In the genomic region with DNA sequence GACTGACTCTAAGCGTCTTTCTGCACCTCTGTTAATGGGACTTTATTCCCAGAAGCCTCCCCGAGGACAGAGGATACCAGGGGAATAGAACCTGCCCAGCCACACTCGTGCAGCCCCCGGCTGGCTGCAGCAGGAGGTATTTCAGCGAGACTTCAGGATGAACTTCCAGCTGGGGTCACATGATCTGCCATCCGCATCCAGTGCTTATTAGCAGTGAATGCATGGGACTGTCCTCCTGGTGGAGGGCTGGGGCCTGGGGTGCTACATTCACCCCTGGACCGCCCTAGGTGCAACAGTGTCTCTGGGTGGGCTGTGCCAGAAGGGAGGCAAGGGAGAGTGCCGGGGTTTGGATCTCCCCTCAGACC, we compare ENCODE assay signal across 1 cellular context.
TF ChIP-seq lines count a peak whose summit lies in the region.

No MANE protein-coding gene starts in this region.

TF ChIP-seq in HepG2, 621 proteins besides CTCF, POLR2A, EP300 and RAD21:
- no peak for TF ChIP-seq CHCHD3 (CRISPR knock-in tag; IDR thresholded peaks at IDR 0.05)
- TF ChIP-seq ZNF251 (CRISPR knock-in tag; IDR thresholded peaks at IDR 0.05) = no peak
- no peak for TF ChIP-seq PAF1 (CRISPR knock-in tag; IDR thresholded peaks at IDR 0.05)
- no peak for TF ChIP-seq PCBP1 (IDR thresholded peaks at IDR 0.05; ENCODE audit: borderline replicate concordance, low read depth, low read length)
- no peak for TF ChIP-seq NFYC (CRISPR knock-in tag; IDR thresholded peaks at IDR 0.05)
- TF ChIP-seq MED8 (CRISPR knock-in tag; IDR thresholded peaks at IDR 0.05; ENCODE audit: insufficient replicate concordance) = no peak
- TF ChIP-seq, protein P1, sequence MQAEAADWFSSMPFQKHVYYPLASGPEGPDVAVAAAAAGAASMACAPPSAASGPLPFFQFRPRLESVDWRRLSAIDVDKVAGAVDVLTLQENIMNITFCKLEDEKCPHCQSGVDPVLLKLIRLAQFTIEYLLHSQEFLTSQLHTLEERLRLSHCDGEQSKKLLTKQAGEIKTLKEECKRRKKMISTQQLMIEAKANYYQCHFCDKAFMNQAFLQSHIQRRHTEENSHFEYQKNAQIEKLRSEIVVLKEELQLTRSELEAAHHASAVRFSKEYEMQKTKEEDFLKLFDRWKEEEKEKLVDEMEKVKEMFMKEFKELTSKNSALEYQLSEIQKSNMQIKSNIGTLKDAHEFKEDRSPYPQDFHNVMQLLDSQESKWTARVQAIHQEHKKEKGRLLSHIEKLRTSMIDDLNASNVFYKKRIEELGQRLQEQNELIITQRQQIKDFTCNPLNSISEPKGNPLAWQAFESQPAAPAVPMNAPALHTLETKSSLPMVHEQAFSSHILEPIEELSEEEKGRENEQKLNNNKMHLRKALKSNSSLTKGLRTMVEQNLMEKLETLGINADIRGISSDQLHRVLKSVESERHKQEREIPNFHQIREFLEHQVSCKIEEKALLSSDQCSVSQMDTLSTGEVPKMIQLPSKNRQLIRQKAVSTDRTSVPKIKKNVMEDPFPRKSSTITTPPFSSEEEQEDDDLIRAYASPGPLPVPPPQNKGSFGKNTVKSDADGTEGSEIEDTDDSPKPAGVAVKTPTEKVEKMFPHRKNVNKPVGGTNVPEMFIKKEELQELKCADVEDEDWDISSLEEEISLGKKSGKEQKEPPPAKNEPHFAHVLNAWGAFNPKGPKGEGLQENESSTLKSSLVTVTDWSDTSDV (CRISPR knock-in tag; IDR thresholded peaks at IDR 0.05) = no peak
- 0 out of 2 replicates have a peak, but pooled peaks have one; percentile 36 for TF ChIP-seq KDM1A (CRISPR knock-in tag; IDR thresholded peaks at IDR 0.05)
- TF ChIP-seq, protein P2, sequence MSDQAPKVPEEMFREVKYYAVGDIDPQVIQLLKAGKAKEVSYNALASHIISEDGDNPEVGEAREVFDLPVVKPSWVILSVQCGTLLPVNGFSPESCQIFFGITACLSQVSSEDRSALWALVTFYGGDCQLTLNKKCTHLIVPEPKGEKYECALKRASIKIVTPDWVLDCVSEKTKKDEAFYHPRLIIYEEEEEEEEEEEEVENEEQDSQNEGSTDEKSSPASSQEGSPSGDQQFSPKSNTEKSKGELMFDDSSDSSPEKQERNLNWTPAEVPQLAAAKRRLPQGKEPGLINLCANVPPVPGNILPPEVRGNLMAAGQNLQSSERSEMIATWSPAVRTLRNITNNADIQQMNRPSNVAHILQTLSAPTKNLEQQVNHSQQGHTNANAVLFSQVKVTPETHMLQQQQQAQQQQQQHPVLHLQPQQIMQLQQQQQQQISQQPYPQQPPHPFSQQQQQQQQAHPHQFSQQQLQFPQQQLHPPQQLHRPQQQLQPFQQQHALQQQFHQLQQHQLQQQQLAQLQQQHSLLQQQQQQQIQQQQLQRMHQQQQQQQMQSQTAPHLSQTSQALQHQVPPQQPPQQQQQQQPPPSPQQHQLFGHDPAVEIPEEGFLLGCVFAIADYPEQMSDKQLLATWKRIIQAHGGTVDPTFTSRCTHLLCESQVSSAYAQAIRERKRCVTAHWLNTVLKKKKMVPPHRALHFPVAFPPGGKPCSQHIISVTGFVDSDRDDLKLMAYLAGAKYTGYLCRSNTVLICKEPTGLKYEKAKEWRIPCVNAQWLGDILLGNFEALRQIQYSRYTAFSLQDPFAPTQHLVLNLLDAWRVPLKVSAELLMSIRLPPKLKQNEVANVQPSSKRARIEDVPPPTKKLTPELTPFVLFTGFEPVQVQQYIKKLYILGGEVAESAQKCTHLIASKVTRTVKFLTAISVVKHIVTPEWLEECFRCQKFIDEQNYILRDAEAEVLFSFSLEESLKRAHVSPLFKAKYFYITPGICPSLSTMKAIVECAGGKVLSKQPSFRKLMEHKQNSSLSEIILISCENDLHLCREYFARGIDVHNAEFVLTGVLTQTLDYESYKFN (CRISPR knock-in tag; conservative IDR thresholded peaks at IDR 0.05) = no peak
- TF ChIP-seq GLI4 (CRISPR knock-in tag; IDR thresholded peaks at IDR 0.05; ENCODE audit: borderline replicate concordance) = no peak
- no peak for TF ChIP-seq LCORL (IDR thresholded peaks at IDR 0.05)
- TF ChIP-seq LCORL (CRISPR knock-in tag; IDR thresholded peaks at IDR 0.05) = no peak
- TF ChIP-seq, protein P3, sequence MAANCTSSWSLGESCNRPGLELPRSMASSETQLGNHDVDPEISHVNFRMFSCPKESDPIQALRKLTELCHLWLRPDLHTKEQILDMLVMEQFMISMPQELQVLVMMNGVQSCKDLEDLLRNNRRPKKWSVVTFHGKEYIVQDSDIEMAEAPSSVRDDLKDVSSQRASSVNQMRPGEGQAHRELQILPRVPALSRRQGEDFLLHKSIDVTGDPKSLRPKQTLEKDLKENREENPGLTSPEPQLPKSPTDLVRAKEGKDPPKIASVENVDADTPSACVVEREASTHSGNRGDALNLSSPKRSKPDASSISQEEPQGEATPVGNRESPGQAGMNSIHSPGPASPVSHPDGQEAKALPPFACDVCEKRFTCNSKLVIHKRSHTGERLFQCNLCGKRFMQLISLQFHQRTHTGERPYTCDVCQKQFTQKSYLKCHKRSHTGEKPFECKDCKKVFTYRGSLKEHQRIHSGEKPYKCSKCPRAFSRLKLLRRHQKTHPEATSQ (CRISPR knock-in tag; IDR thresholded peaks at IDR 0.05; ENCODE audit: borderline replicate concordance) = no peak
- TF ChIP-seq ZNF883 (CRISPR knock-in tag; IDR thresholded peaks at IDR 0.05; ENCODE audit: not compliant biosample characterization) = no peak
- no peak for TF ChIP-seq ZNF850 (CRISPR knock-in tag; conservative IDR thresholded peaks at IDR 0.05)
- TF ChIP-seq SNAPC2 (CRISPR knock-in tag; IDR thresholded peaks at IDR 0.05) = 0 out of 2 replicates have a peak, but pooled peaks have one; percentile 22
- no peak for TF ChIP-seq ZNF225 (CRISPR knock-in tag; IDR thresholded peaks at IDR 0.05)
- TF ChIP-seq, protein P4, sequence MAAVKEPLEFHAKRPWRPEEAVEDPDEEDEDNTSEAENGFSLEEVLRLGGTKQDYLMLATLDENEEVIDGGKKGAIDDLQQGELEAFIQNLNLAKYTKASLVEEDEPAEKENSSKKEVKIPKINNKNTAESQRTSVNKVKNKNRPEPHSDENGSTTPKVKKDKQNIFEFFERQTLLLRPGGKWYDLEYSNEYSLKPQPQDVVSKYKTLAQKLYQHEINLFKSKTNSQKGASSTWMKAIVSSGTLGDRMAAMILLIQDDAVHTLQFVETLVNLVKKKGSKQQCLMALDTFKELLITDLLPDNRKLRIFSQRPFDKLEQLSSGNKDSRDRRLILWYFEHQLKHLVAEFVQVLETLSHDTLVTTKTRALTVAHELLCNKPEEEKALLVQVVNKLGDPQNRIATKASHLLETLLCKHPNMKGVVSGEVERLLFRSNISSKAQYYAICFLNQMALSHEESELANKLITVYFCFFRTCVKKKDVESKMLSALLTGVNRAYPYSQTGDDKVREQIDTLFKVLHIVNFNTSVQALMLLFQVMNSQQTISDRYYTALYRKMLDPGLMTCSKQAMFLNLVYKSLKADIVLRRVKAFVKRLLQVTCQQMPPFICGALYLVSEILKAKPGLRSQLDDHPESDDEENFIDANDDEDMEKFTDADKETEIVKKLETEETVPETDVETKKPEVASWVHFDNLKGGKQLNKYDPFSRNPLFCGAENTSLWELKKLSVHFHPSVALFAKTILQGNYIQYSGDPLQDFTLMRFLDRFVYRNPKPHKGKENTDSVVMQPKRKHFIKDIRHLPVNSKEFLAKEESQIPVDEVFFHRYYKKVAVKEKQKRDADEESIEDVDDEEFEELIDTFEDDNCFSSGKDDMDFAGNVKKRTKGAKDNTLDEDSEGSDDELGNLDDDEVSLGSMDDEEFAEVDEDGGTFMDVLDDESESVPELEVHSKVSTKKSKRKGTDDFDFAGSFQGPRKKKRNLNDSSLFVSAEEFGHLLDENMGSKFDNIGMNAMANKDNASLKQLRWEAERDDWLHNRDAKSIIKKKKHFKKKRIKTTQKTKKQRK (IDR thresholded peaks at IDR 0.05; ENCODE audit: low read length) = no peak
- no peak for TF ChIP-seq SETDB1 (CRISPR knock-in tag; IDR thresholded peaks at IDR 0.05; ENCODE audit: borderline replicate concordance)
- peak; percentile 88 for TF ChIP-seq ZMYM3 (CRISPR knock-in tag; IDR thresholded peaks at IDR 0.05)
- TF ChIP-seq ZNF558 (CRISPR knock-in tag; IDR thresholded peaks at IDR 0.05; ENCODE audit: borderline replicate concordance) = no peak
- TF ChIP-seq MAFK (conservative IDR thresholded peaks at IDR 0.05 in 1 of 2, IDR thresholded peaks at IDR 0.05 in 1 of 2; ENCODE audit: low read length in 2 of 2) = no peak
- TF ChIP-seq HDAC1 (CRISPR knock-in tag; IDR thresholded peaks at IDR 0.05) = 0 out of 2 replicates have a peak, but pooled peaks have one; percentile 31
- 0 out of 2 replicates have a peak, but pooled peaks have one; percentile 18 for TF ChIP-seq NCOR1 (IDR thresholded peaks at IDR 0.05; ENCODE audit: borderline replicate concordance, low read length)
- TF ChIP-seq ZEB1 (IDR thresholded peaks at IDR 0.05; ENCODE audit: insufficient replicate concordance, low read depth) = no peak
- TF ChIP-seq SUZ12 (IDR thresholded peaks at IDR 0.05; ENCODE audit: low read depth, low read length) = no peak
- no peak for TF ChIP-seq MTA3 (CRISPR knock-in tag; IDR thresholded peaks at IDR 0.05)
- TF ChIP-seq TSC22D2 (CRISPR knock-in tag; IDR thresholded peaks at IDR 0.05; ENCODE audit: borderline replicate concordance) = no peak
- TF ChIP-seq ZNF333 (CRISPR knock-in tag; IDR thresholded peaks at IDR 0.05; ENCODE audit: borderline replicate concordance) = 0 out of 2 replicates have a peak, but pooled peaks have one; percentile 3
- peak; percentile 73; the same call in 1 of the 2 replicates for TF ChIP-seq ADNP (CRISPR knock-in tag; IDR thresholded peaks at IDR 0.05)
- no peak for TF ChIP-seq ZFP1 (CRISPR knock-in tag; IDR thresholded peaks at IDR 0.05)
- TF ChIP-seq GATAD2A (CRISPR knock-in tag; IDR thresholded peaks at IDR 0.05) = no peak
- peak; percentile 27; the same call in 1 of the 2 replicates for TF ChIP-seq HES4 (CRISPR knock-in tag; IDR thresholded peaks at IDR 0.05; ENCODE audit: borderline replicate concordance)
- no peak for TF ChIP-seq HOXA7 (CRISPR knock-in tag; IDR thresholded peaks at IDR 0.05)
- no peak for TF ChIP-seq ZMAT3 (CRISPR knock-in tag; conservative IDR thresholded peaks at IDR 0.05)
- TF ChIP-seq TCF7 (IDR thresholded peaks at IDR 0.05; ENCODE audit: low read depth) = no peak
- TF ChIP-seq, protein P5, sequence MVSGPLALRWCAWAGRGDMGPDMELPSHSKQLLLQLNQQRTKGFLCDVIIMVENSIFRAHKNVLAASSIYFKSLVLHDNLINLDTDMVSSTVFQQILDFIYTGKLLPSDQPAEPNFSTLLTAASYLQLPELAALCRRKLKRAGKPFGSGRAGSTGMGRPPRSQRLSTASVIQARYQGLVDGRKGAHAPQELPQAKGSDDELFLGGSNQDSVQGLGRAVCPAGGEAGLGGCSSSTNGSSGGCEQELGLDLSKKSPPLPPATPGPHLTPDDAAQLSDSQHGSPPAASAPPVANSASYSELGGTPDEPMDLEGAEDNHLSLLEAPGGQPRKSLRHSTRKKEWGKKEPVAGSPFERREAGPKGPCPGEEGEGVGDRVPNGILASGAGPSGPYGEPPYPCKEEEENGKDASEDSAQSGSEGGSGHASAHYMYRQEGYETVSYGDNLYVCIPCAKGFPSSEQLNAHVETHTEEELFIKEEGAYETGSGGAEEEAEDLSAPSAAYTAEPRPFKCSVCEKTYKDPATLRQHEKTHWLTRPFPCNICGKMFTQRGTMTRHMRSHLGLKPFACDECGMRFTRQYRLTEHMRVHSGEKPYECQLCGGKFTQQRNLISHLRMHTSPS (CRISPR knock-in tag; IDR thresholded peaks at IDR 0.05; ENCODE audit: low read depth) = no peak
- TF ChIP-seq, protein P6, sequence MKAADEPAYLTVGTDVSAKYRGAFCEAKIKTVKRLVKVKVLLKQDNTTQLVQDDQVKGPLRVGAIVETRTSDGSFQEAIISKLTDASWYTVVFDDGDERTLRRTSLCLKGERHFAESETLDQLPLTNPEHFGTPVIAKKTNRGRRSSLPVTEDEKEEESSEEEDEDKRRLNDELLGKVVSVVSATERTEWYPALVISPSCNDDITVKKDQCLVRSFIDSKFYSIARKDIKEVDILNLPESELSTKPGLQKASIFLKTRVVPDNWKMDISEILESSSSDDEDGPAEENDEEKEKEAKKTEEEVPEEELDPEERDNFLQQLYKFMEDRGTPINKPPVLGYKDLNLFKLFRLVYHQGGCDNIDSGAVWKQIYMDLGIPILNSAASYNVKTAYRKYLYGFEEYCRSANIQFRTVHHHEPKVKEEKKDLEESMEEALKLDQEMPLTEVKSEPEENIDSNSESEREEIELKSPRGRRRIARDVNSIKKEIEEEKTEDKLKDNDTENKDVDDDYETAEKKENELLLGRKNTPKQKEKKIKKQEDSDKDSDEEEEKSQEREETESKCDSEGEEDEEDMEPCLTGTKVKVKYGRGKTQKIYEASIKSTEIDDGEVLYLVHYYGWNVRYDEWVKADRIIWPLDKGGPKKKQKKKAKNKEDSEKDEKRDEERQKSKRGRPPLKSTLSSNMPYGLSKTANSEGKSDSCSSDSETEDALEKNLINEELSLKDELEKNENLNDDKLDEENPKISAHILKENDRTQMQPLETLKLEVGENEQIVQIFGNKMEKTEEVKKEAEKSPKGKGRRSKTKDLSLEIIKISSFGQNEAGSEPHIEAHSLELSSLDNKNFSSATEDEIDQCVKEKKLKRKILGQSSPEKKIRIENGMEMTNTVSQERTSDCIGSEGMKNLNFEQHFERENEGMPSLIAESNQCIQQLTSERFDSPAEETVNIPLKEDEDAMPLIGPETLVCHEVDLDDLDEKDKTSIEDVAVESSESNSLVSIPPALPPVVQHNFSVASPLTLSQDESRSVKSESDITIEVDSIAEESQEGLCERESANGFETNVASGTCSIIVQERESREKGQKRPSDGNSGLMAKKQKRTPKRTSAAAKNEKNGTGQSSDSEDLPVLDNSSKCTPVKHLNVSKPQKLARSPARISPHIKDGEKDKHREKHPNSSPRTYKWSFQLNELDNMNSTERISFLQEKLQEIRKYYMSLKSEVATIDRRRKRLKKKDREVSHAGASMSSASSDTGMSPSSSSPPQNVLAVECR (CRISPR knock-in tag; IDR thresholded peaks at IDR 0.05; ENCODE audit: borderline replicate concordance) = 0 out of 2 replicates have a peak, but pooled peaks have one; percentile 13
- TF ChIP-seq REPIN1 (CRISPR knock-in tag; IDR thresholded peaks at IDR 0.05; ENCODE audit: borderline replicate concordance, low read depth) = 0 out of 2 replicates have a peak, but pooled peaks have one; percentile 42
- no peak for TF ChIP-seq IRF2 (CRISPR knock-in tag; IDR thresholded peaks at IDR 0.05)
